1 cellular context compared by ENCODE assay signal in genomic region chr11:1230456-1231395, GRCh38.
TF ChIP-seq lines count a peak whose summit lies in the region.

No MANE protein-coding gene starts in this region.

TF ChIP-seq in K562, 482 proteins besides CTCF, POLR2A, EP300 and RAD21 (continued from another document):
- TF ChIP-seq NFYB (IDR thresholded peaks at IDR 0.05; ENCODE audit: extremely low read depth, insufficient read length) (no peak), SMARCE1 (IDR thresholded peaks at IDR 0.05) (no peak), ZBTB7A (IDR thresholded peaks at IDR 0.05; ENCODE audit: borderline replicate concordance, control insufficient read depth, low read depth, low read length) (no peak), CUX1 (CRISPR knock-in tag; IDR thresholded peaks at IDR 0.05) (no peak), ZNF436 (CRISPR knock-in tag; IDR thresholded peaks at IDR 0.05) (no peak), GTF2B (IDR thresholded peaks at IDR 0.05; ENCODE audit: extremely low read depth, insufficient read length) (no peak), HES1 (IDR thresholded peaks at IDR 0.05; ENCODE audit: low read depth) (no peak), VEZF1 (CRISPR knock-in tag; IDR thresholded peaks at IDR 0.05) (no peak), SPI1 (IDR thresholded peaks at IDR 0.05; ENCODE audit: borderline replicate concordance, low read depth, low read length) (0 out of 2 replicates have a peak, but pooled peaks have one; percentile 2), RBM17 (IDR thresholded peaks at IDR 0.05; ENCODE audit: borderline replicate concordance, low read depth, low read length) (no peak), ZHX1 (conservative IDR thresholded peaks at IDR 0.05; ENCODE audit: low read length) (no peak), ATF2 (CRISPR knock-in tag; IDR thresholded peaks at IDR 0.05) (no peak), TEAD1 (CRISPR knock-in tag; IDR thresholded peaks at IDR 0.05) (peak in 1 of 2 experiments; percentile 76; a peak in 1 of 4 replicates), FOXK2 (conservative IDR thresholded peaks at IDR 0.05 in 1 of 2, IDR thresholded peaks at IDR 0.05 in 1 of 2; ENCODE audit: low read depth in 2 of 2) (no peak), HNRNPL (IDR thresholded peaks at IDR 0.05; ENCODE audit: low read depth, low read length) (no peak), PYGO2 (tag; IDR thresholded peaks at IDR 0.05) (no peak), NFIX (CRISPR knock-in tag; IDR thresholded peaks at IDR 0.05; ENCODE audit: low read depth) (no peak), CHD4 (IDR thresholded peaks at IDR 0.05; ENCODE audit: insufficient read depth, insufficient replicate concordance, low read depth, low read length, poor library complexity, severe bottlenecking) (no peak), ZBTB12 (CRISPR knock-in tag; IDR thresholded peaks at IDR 0.05) (no peak), ZNF311 (CRISPR knock-in tag; IDR thresholded peaks at IDR 0.05) (no peak), RB1 (IDR thresholded peaks at IDR 0.05; ENCODE audit: low read depth) (no peak), ZEB2 (IDR thresholded peaks at IDR 0.05) (no peak), TEAD2 (tag; IDR thresholded peaks at IDR 0.05) (peak; percentile 43; the same call in 1 of the 2 replicates), E2F3 (CRISPR knock-in tag; IDR thresholded peaks at IDR 0.05) (no peak), MBD1 (CRISPR knock-in tag; IDR thresholded peaks at IDR 0.05) (no peak), TAF7 (tag; IDR thresholded peaks at IDR 0.05) (no peak), CTCFL (IDR thresholded peaks at IDR 0.05; ENCODE audit: borderline replicate concordance, insufficient read depth, low read depth, low read length, poor library complexity, severe bottlenecking) (peak; percentile 12), ZNF551 (CRISPR knock-in tag; IDR thresholded peaks at IDR 0.05) (no peak), IRF9 (tag; IDR thresholded peaks at IDR 0.05) (no peak)
